8 cellular contexts compared by ENCODE assay signal in genomic region chr10:72625608-72626443, GRCh38. TPM values are rescaled to one million over a fixed set of nuclear protein-coding genes. Genes with fewer than 3 reads are reported as not detected.
DNase-seq lines count a peak whose midpoint lies in the region; ATAC-seq, FAIRE-seq and TF ChIP-seq lines count a peak whose summit lies in the region.

TSS of gene MICU1 (minus strand) at chr10:72626079. CDS start at chr10:72566793, 59,286 bp downstream.

- in situ Hi-C loops in mammary epithelial cell (cut with MboI; ENCODE audit: low sequenced_read_pairs in 2 of 2): no loop called here

- peaks cover 5% of the 10 kb centered on the region for H3K4me1 ChIP-seq in ACC112 (ENCODE audit: control insufficient read depth, insufficient read depth, low read length, unreplicated experiment)
- peaks cover 4% of the 10 kb centered on the region for H3K4me1 ChIP-seq in mammary epithelial cell (ENCODE audit: insufficient read depth, low read length)
- peaks cover 4% of the 10 kb centered on the region; the same call in 1 of the 2 replicates for H3K4me1 ChIP-seq in iPS-20b (ENCODE audit: insufficient read depth, low read length)
- peaks cover 0 to 10% of the 10 kb centered on the region in 2 donors for H3K4me1 ChIP-seq in small intestine (ENCODE audit: control insufficient read depth in 2 of 2, insufficient read depth in 1 of 2, low read depth in 1 of 2, low read length in 1 of 2)

- dilution Hi-C loops in mammary epithelial cell (cut with HindIII; ENCODE audit: low sequenced_read_pairs): no loop called here

- H3K27ac ChIP-seq in ACC112 (ENCODE audit: low read depth, low read length) (peak within 1 kb of the TSS; percentile 55), WERI-Rb-1 (peak within 1 kb of the TSS; percentile 90), mammary epithelial cell (ENCODE audit: insufficient read depth, low read depth, low read length) (peak within 1 kb of the TSS; percentile 88), iPS-20b (ENCODE audit: low read length) (no peak within 1 kb of the TSS), small intestine (ENCODE audit: low read depth in 1 of 2, low read length in 1 of 2) (peak within 1 kb of the TSS; percentile 83)

- H3K4me2 ChIP-seq in mammary epithelial cell (ENCODE audit: insufficient read depth, low read depth, low read length): peak within 1 kb of the TSS; percentile 84

- FAIRE-seq in small intestine (lab: Jason Lieb, UNC): no peak

- H3K79me2 ChIP-seq in ACC112 (ENCODE audit: control insufficient read depth, insufficient read depth, low read length, unreplicated experiment) (peaks cover 30% of the 10 kb centered on the region), mammary epithelial cell (ENCODE audit: insufficient read depth, low read length) (peaks cover 26% of the 10 kb centered on the region)

- BruUV-seq in mammary epithelial cell (replicated peaks; lab: Mats Ljungman, UMichigan): TSS peak; percentile 83

- H3K27me3 ChIP-seq in ACC112 (ENCODE audit: insufficient read depth, low read length): no peaks in the 10 kb centered on the region
- no peaks in the 10 kb centered on the region for H3K27me3 ChIP-seq in WERI-Rb-1 (ENCODE audit: insufficient read depth, low read depth, severe bottlenecking)
- no peaks in the 10 kb centered on the region for H3K27me3 ChIP-seq in mammary epithelial cell (ENCODE audit: insufficient read depth, low read length)
- H3K27me3 ChIP-seq in iPS-20b (ENCODE audit: insufficient read depth, low read length): no peaks in the 10 kb centered on the region
- H3K27me3 ChIP-seq in small intestine (ENCODE audit: control insufficient read depth in 2 of 2, insufficient read depth in 2 of 2, low read length in 2 of 2): no peaks in the 10 kb centered on the region

- H3K9me3 ChIP-seq in WERI-Rb-1 (ENCODE audit: severe bottlenecking): peaks cover 6% of the 10 kb centered on the region
- H3K9me3 ChIP-seq in mammary epithelial cell (replicated peaks; ENCODE audit: insufficient read depth, low read length): no peaks in the 10 kb centered on the region
- no peaks in the 10 kb centered on the region for H3K9me3 ChIP-seq in iPS-20b (ENCODE audit: insufficient read depth, low read depth, low read length)
- H3K9me3 ChIP-seq in small intestine (ENCODE audit: control insufficient read depth, low read depth): no peaks in the 10 kb centered on the region

- no peaks in the 10 kb centered on the region for H4K20me1 ChIP-seq in mammary epithelial cell (ENCODE audit: insufficient read depth, low read length)

- WGBS in mammary epithelial cell (ENCODE audit: low coverage, missing lambda C conversion rate): 6% methylated on average over 16 of the region's 49 CpGs
- WGBS in small intestine, 3 donors: 0 to 1% (median 0%) methylated on average over 38 to 49 of the region's 49 CpGs

- peak; percentile 94 for ATAC-seq in GM18870 (IDR thresholded peaks at IDR 0.05; ENCODE audit: unreplicated experiment)
- ATAC-seq in HG03135 (IDR thresholded peaks at IDR 0.05; ENCODE audit: unreplicated experiment): peak; percentile 97

- CTCF ChIA-PET in mammary epithelial cell (lab: Charles Lee; ENCODE audit: low non-redundant PET): interaction anchor here (0.7 to 1.0 kb wide), 2 partner anchors 66 to 68 kb away, joined by 3 to 4 read pairs; partner anchors contain the start of gene MCU

- H3K9ac ChIP-seq in mammary epithelial cell (ENCODE audit: insufficient read depth, low read length): peak within 1 kb of the TSS; percentile 94
- peak within 1 kb of the TSS; percentile 84 for H3K9ac ChIP-seq in iPS-20b (ENCODE audit: low read depth, low read length)

- peak within 1 kb of the TSS; percentile 97 for H3K4me3 ChIP-seq in ACC112 (ENCODE audit: low read depth, low read length)
- peak within 1 kb of the TSS; percentile 69 for H3K4me3 ChIP-seq in WERI-Rb-1 (ENCODE audit: low read depth, low read length)
- H3K4me3 ChIP-seq in mammary epithelial cell (replicated peaks in 1 of 3; ENCODE audit: insufficient read depth in 1 of 3, low read depth in 2 of 3, low read length in 3 of 3): peak within 1 kb of the TSS; percentile 75 to 95 (median 92)
- H3K4me3 ChIP-seq in iPS-20b (ENCODE audit: low read length): peak within 1 kb of the TSS; percentile 93
- peak within 1 kb of the TSS; percentile 69 to 99 for H3K4me3 ChIP-seq in small intestine (ENCODE audit: low read depth in 1 of 2, low read length in 2 of 2)

- H2AFZ ChIP-seq in ACC112 (ENCODE audit: low read length, unreplicated experiment) (peak within 1 kb of the TSS; percentile 88), mammary epithelial cell (ENCODE audit: low read depth, low read length) (peak within 1 kb of the TSS; percentile 97)

- TF ChIP-seq CTCF in WERI-Rb-1 (IDR thresholded peaks at IDR 0.05; ENCODE audit: low read depth, low read length): no peak
- TF ChIP-seq CTCF in mammary epithelial cell (conservative IDR thresholded peaks at IDR 0.05 in 1 of 2, IDR thresholded peaks at IDR 0.05 in 1 of 2; ENCODE audit: extremely low read depth in 1 of 2, insufficient read depth in 1 of 2, low read depth in 1 of 2, low read length in 2 of 2): no peak

- H3K36me3 ChIP-seq in ACC112 (ENCODE audit: insufficient read depth, low read length): no peaks in the 10 kb centered on the region
- H3K36me3 ChIP-seq in WERI-Rb-1: no peaks in the 10 kb centered on the region
- H3K36me3 ChIP-seq in mammary epithelial cell (ENCODE audit: insufficient read depth, low read length): no peaks in the 10 kb centered on the region
- H3K36me3 ChIP-seq in iPS-20b (ENCODE audit: insufficient read depth, low read depth, low read length): no peaks in the 10 kb centered on the region
- no peaks in the 10 kb centered on the region for H3K36me3 ChIP-seq in small intestine (ENCODE audit: control insufficient read depth in 2 of 2, insufficient read depth in 2 of 2, low read length in 2 of 2)

- intact Hi-C loops in mammary epithelial cell (cut with micrococcal nuclease): loop anchor here (1.0 to 5.0 kb wide), 3 partner anchors 62 to 264 kb away; partner anchors contain the start of gene MCU

- peak; percentile 95 for DNase-seq in NCI-H2227 (lab: John Stamatoyannopoulos, UW; ENCODE audit: unreplicated experiment)
- DNase-seq in WERI-Rb-1: peak; percentile 97
- peak; percentile 94 for DNase-seq in mammary epithelial cell
- peak; percentile 98 for DNase-seq in small intestine

RNA-seq across cellular contexts. Expression of gene MICU1, which starts in this region (rescaled TPM):
- 10 to 100 TPM; 32.1 to 38.3 TPM for total RNA-seq in mammary epithelial cell
- polyA plus RNA-seq in mammary epithelial cell (22.5 TPM), small intestine (10 to 100 TPM; 32.5 to 53.2 (median 37.0) TPM)
- polyA minus RNA-seq in mammary epithelial cell: 27.5 TPM
